8 cellular contexts compared by ENCODE assay signal in genomic region chr9:101028346-101029299, GRCh38. TPM values are rescaled to one million over a fixed set of nuclear protein-coding genes. Genes with fewer than 3 reads are reported as not detected.
DNase-seq lines count a peak whose midpoint lies in the region; ATAC-seq and TF ChIP-seq lines count a peak whose summit lies in the region.

Gene PLPPR1, plus strand, starts transcription at chr9:101028727.

- H3K9me3 ChIP-seq in MG63: no peaks in the 10 kb centered on the region

- ATAC-seq in omental fat pad (ENCODE audit: low FRiP score) (peak; percentile 82), HG03175 (IDR thresholded peaks at IDR 0.05; ENCODE audit: unreplicated experiment) (no peak), HG02852 (IDR thresholded peaks at IDR 0.05; ENCODE audit: unreplicated experiment) (no peak)

- TF ChIP-seq CTCF in C4-2B (conservative IDR thresholded peaks at IDR 0.05) (peak; percentile 40), omental fat pad (IDR thresholded peaks at IDR 0.05) (no peak)

- peak within 1 kb of the TSS; percentile 77 for H3K27ac ChIP-seq in C4-2B

- peaks cover 35% of the 10 kb centered on the region for H3K27me3 ChIP-seq in MG63

- no peaks in the 10 kb centered on the region for H3K36me3 ChIP-seq in MG63

- DNase-seq in MG63 (peak; percentile 69), T1000 (lab: John Stamatoyannopoulos, UW) (peak; percentile 45), glomerular visceral epithelial cell (ENCODE audit: extremely low spot score) (peak; percentile 45), omental fat pad (ENCODE audit: low spot score) (no peak)
- no peak for DNase-seq in activated CD8-positive, alpha-beta memory T cell treated with anti-CD3 and anti-CD28 coated beads for 24 hours

- peak within 1 kb of the TSS; percentile 52 for H3K4me3 ChIP-seq in MG63

RNA-seq across cellular contexts. Expression of gene PLPPR1, which starts in this region (rescaled TPM):
- not detected in 2 replicates for total RNA-seq in MG63 (2014; rRNA removed; shearing (Covaris generic); ENCODE audit: low replicate concordance)
- total RNA-seq in omental fat pad: not detected

Comparison
In these comparisons a context has a peak if more than half of its experiments do, and no peak if none do; other contexts are left out.
1. Peak in DNase-seq and H3K4me3 ChIP-seq in MG63; RNA of the gene not detected or under 1 TPM.
2. Peak in ATAC-seq in omental fat pad; RNA of the gene not detected or under 1 TPM.
3. DNase-seq: peak in T1000 (single experiment) and glomerular visceral epithelial cell (single experiment); none in omental fat pad (single experiment) and activated CD8-positive, alpha-beta memory T cell treated with anti-CD3 and anti-CD28 coated beads for 24 hours (single experiment).